Comparison of ENCODE assay signal across 11 cellular contexts in genomic region chr3:155676252-155676981, GRCh38.
DNase-seq lines count a peak whose midpoint lies in the region; FAIRE-seq and TF ChIP-seq lines count a peak whose summit lies in the region.
"Had no signal": no experiment of that assay in that cellular context is flagged by ENCODE, and none has a peak within 500 bp of the region (broad histone marks: within the 10 kb centered on the region; RNA-seq: fewer than 3 reads in every experiment).

No MANE protein-coding gene starts in this region.

- intact Hi-C loops in prostate gland (cut with DNase I) = no loop called here
- intact Hi-C loops in adrenal gland (cut with DNase I) = no loop called here

- no peak overlapping the region for H3K27ac ChIP-seq in small intestine (ENCODE audit: low read depth in 1 of 2, low read length in 1 of 2)
- H3K27ac ChIP-seq in prostate gland = no peak overlapping the region
- H3K27ac ChIP-seq in adrenal gland = no peak overlapping the region
- H3K27ac ChIP-seq: HL-60, uterus had no signal

- no peak for FAIRE-seq in small intestine (lab: Jason Lieb, UNC)
- FAIRE-seq: GM12878 had no signal

- peak overlapping the region; percentile 7 for H3K4me3 ChIP-seq in astrocyte of the cerebellum (ENCODE audit: low read depth, low read length)
- H3K4me3 ChIP-seq in small intestine (ENCODE audit: low read depth in 1 of 2, low read length in 2 of 2) = peak overlapping the region in 1 of 2 donors; percentile 39
- peak overlapping the region in 1 of 2 donors; percentile 14 for H3K4me3 ChIP-seq in prostate gland
- H3K4me3 ChIP-seq in adrenal gland = no peak overlapping the region
- H3K4me3 ChIP-seq: GM12878 had no signal

- H3K9me3 ChIP-seq in small intestine (ENCODE audit: control insufficient read depth, low read depth) = no peaks in the 10 kb centered on the region
- no peaks in the 10 kb centered on the region for H3K9me3 ChIP-seq in prostate gland
- no peaks in the 10 kb centered on the region for H3K9me3 ChIP-seq in adrenal gland (replicated peaks in 1 of 3)
- H3K9me3 ChIP-seq: uterus had no signal

- TF ChIP-seq CTCF in astrocyte of the cerebellum (IDR thresholded peaks at IDR 0.05; ENCODE audit: low read depth, low read length, missing control alignments) (no peak), prostate gland (IDR thresholded peaks at IDR 0.05) (no peak), adrenal gland (IDR thresholded peaks at IDR 0.05) (no peak)

- no peaks in the 10 kb centered on the region for H3K36me3 ChIP-seq in small intestine (ENCODE audit: control insufficient read depth in 2 of 2, insufficient read depth in 2 of 2, low read length in 2 of 2)
- H3K36me3 ChIP-seq in prostate gland = no peaks in the 10 kb centered on the region
- H3K36me3 ChIP-seq in adrenal gland (replicated peaks in 1 of 2) = no peaks in the 10 kb centered on the region
- H3K36me3 ChIP-seq: uterus had no signal

- H3K27me3 ChIP-seq in small intestine (ENCODE audit: control insufficient read depth in 2 of 2, insufficient read depth in 2 of 2, low read length in 2 of 2) (no peaks in the 10 kb centered on the region), prostate gland (replicated peaks; ENCODE audit: insufficient read depth) (no peaks in the 10 kb centered on the region), adrenal gland (no peaks in the 10 kb centered on the region)
- H3K27me3 ChIP-seq: uterus had no signal

- DNase-seq in HCEC 1CT (peak; percentile 29), astrocyte of the cerebellum (ENCODE audit: low read depth) (peak; percentile 26), inferior parietal cortex (ENCODE audit: extremely low spot score) (peak; percentile 40), small intestine (peak; percentile 55), GM19240 (ENCODE audit: insufficient read length, low spot score) (no peak), prostate gland (ENCODE audit: low spot score) (no peak), cerebellar nuclear complex (lab: John Stamatoyannopoulos, UW) (no peak), adrenal gland (no peak)

- no peak for TF ChIP-seq POLR2A in prostate gland (IDR thresholded peaks at IDR 0.05)
- no peak for TF ChIP-seq POLR2A in adrenal gland (IDR thresholded peaks at IDR 0.05)

- 6 to 34% (median 19%) methylated on average over 14 of the region's 14 CpGs for WGBS in small intestine, 3 donors
- WGBS in prostate gland = 26% methylated on average over 14 of the region's 14 CpGs
- 41 to 60% (median 54%) methylated on average over 14 of the region's 14 CpGs for WGBS in adrenal gland, 4 donors

- H3K4me1 ChIP-seq in small intestine (ENCODE audit: control insufficient read depth in 2 of 2, insufficient read depth in 1 of 2, low read depth in 1 of 2, low read length in 1 of 2) (no peaks in the 10 kb centered on the region), prostate gland (replicated peaks) (no peaks in the 10 kb centered on the region), adrenal gland (replicated peaks in 1 of 2) (no peaks in the 10 kb centered on the region)
- H3K4me1 ChIP-seq: uterus had no signal

- in situ Hi-C loops in astrocyte of the cerebellum (cut with HindIII; ENCODE audit: low sequenced_read_pairs) = no loop called here

Comparison
In these comparisons a context has a peak if more than half of its experiments do, and no peak if none do; other contexts are left out.
1. DNase-seq: peak in HCEC 1CT (single experiment), astrocyte of the cerebellum (single experiment), inferior parietal cortex (single experiment) and small intestine (single experiment); none in GM19240 (single experiment), prostate gland (single experiment), cerebellar nuclear complex (0 of 2) and adrenal gland (0 of 7).